ENCODE assay signal across 1 cellular context in genomic region chr22:30390974-30391691, GRCh38.
TF ChIP-seq lines count a peak whose summit lies in the region.

No MANE protein-coding gene starts in this region.

TF ChIP-seq in HepG2, 621 proteins besides CTCF, POLR2A, EP300 and RAD21 (continued from another document and continues in another):
- TF ChIP-seq NFAT5 (CRISPR knock-in tag; IDR thresholded peaks at IDR 0.05) = no peak
- TF ChIP-seq, protein P1, sequence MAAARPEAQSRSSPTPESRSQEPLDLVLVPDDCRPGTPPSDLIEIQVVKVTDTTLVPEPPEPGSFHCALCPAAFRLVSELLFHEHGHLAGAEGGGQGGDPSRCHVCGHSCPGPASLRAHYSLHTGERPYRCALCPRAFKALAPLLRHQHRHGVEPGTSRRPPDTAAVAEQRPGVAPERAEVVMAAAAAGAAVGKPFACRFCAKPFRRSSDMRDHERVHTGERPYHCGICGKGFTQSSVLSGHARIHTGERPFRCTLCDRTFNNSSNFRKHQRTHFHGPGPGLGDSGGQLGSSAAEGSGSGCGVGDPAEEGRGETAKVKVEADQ (CRISPR knock-in tag; IDR thresholded peaks at IDR 0.05; ENCODE audit: borderline replicate concordance) = no peak
- no peak for TF ChIP-seq STAT6 (CRISPR knock-in tag; IDR thresholded peaks at IDR 0.05; ENCODE audit: borderline replicate concordance)
- TF ChIP-seq TEAD2 (CRISPR knock-in tag; IDR thresholded peaks at IDR 0.05) = no peak
- TF ChIP-seq, protein P2, sequence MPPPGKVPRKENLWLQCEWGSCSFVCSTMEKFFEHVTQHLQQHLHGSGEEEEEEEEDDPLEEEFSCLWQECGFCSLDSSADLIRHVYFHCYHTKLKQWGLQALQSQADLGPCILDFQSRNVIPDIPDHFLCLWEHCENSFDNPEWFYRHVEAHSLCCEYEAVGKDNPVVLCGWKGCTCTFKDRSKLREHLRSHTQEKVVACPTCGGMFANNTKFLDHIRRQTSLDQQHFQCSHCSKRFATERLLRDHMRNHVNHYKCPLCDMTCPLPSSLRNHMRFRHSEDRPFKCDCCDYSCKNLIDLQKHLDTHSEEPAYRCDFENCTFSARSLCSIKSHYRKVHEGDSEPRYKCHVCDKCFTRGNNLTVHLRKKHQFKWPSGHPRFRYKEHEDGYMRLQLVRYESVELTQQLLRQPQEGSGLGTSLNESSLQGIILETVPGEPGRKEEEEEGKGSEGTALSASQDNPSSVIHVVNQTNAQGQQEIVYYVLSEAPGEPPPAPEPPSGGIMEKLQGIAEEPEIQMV (CRISPR knock-in tag; IDR thresholded peaks at IDR 0.05; ENCODE audit: low read depth) = no peak
- no peak for TF ChIP-seq NBN (conservative IDR thresholded peaks at IDR 0.05)
- TF ChIP-seq THYN1 (CRISPR knock-in tag; IDR thresholded peaks at IDR 0.05; ENCODE audit: borderline replicate concordance, low read depth) = no peak
- no peak for TF ChIP-seq ZNF510 (CRISPR knock-in tag; IDR thresholded peaks at IDR 0.05; ENCODE audit: low read depth)
- TF ChIP-seq PRDM15 (CRISPR knock-in tag; IDR thresholded peaks at IDR 0.05) = no peak
- peak; percentile 73 for TF ChIP-seq PATZ1 (CRISPR knock-in tag; IDR thresholded peaks at IDR 0.05)
- TF ChIP-seq, protein P3, sequence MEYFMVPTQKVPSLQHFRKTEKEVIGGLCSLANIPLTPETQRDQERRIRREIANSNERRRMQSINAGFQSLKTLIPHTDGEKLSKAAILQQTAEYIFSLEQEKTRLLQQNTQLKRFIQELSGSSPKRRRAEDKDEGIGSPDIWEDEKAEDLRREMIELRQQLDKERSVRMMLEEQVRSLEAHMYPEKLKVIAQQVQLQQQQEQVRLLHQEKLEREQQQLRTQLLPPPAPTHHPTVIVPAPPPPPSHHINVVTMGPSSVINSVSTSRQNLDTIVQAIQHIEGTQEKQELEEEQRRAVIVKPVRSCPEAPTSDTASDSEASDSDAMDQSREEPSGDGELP (IDR thresholded peaks at IDR 0.05; ENCODE audit: borderline replicate concordance, low read depth) = peak; percentile 25; the same call in 1 of the 2 replicates
- no peak for TF ChIP-seq RARG (CRISPR knock-in tag; IDR thresholded peaks at IDR 0.05; ENCODE audit: low read depth)
- TF ChIP-seq ZNF674 (CRISPR knock-in tag; IDR thresholded peaks at IDR 0.05; ENCODE audit: low read depth) = no peak
- TF ChIP-seq, protein P4, sequence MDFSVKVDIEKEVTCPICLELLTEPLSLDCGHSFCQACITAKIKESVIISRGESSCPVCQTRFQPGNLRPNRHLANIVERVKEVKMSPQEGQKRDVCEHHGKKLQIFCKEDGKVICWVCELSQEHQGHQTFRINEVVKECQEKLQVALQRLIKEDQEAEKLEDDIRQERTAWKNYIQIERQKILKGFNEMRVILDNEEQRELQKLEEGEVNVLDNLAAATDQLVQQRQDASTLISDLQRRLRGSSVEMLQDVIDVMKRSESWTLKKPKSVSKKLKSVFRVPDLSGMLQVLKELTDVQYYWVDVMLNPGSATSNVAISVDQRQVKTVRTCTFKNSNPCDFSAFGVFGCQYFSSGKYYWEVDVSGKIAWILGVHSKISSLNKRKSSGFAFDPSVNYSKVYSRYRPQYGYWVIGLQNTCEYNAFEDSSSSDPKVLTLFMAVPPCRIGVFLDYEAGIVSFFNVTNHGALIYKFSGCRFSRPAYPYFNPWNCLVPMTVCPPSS (IDR thresholded peaks at IDR 0.05) = no peak
- TF ChIP-seq MAF1 (CRISPR knock-in tag; IDR thresholded peaks at IDR 0.05; ENCODE audit: borderline replicate concordance) = no peak
- TF ChIP-seq ZNF547 (CRISPR knock-in tag; IDR thresholded peaks at IDR 0.05) = no peak
- TF ChIP-seq SALL2 (CRISPR knock-in tag; IDR thresholded peaks at IDR 0.05) = no peak
- no peak for TF ChIP-seq ZNF3 (CRISPR knock-in tag; IDR thresholded peaks at IDR 0.05)
- peak; percentile 68 for TF ChIP-seq SOX5 (CRISPR knock-in tag; IDR thresholded peaks at IDR 0.05; ENCODE audit: borderline replicate concordance)
- TF ChIP-seq ZBTB46 (CRISPR knock-in tag; IDR thresholded peaks at IDR 0.05; ENCODE audit: borderline replicate concordance) = no peak
- TF ChIP-seq SMC3 (IDR thresholded peaks at IDR 0.05; ENCODE audit: low read length) = peak; percentile 99
- peak; percentile 83 for TF ChIP-seq FOSL2 (CRISPR knock-in tag; IDR thresholded peaks at IDR 0.05)
- TF ChIP-seq, protein P5, sequence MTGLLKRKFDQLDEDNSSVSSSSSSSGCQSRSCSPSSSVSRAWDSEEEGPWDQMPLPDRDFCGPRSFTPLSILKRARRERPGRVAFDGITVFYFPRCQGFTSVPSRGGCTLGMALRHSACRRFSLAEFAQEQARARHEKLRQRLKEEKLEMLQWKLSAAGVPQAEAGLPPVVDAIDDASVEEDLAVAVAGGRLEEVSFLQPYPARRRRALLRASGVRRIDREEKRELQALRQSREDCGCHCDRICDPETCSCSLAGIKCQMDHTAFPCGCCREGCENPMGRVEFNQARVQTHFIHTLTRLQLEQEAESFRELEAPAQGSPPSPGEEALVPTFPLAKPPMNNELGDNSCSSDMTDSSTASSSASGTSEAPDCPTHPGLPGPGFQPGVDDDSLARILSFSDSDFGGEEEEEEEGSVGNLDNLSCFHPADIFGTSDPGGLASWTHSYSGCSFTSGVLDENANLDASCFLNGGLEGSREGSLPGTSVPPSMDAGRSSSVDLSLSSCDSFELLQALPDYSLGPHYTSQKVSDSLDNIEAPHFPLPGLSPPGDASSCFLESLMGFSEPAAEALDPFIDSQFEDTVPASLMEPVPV (CRISPR knock-in tag; IDR thresholded peaks at IDR 0.05) = peak; percentile 51; the same call in 1 of the 2 replicates
- TF ChIP-seq TBL1XR1 (IDR thresholded peaks at IDR 0.05; ENCODE audit: borderline replicate concordance, low read length, partially characterized antibody) = no peak
- TF ChIP-seq SOX13 (IDR thresholded peaks at IDR 0.05) = no peak
- TF ChIP-seq SOX13 (CRISPR knock-in tag; conservative IDR thresholded peaks at IDR 0.05 in 1 of 2, IDR thresholded peaks at IDR 0.05 in 1 of 2) = peak in 1 of 2 experiments; percentile 74; a peak in 1 of 4 replicates
- 0 out of 2 replicates have a peak, but pooled peaks have one; percentile 30 for TF ChIP-seq ZNF747 (CRISPR knock-in tag; IDR thresholded peaks at IDR 0.05; ENCODE audit: borderline replicate concordance)
- TF ChIP-seq MTA1 (CRISPR knock-in tag; IDR thresholded peaks at IDR 0.05; ENCODE audit: borderline replicate concordance) = no peak
- TF ChIP-seq CERS6 (CRISPR knock-in tag; IDR thresholded peaks at IDR 0.05) = no peak
- no peak for TF ChIP-seq SNAPC2 (CRISPR knock-in tag; IDR thresholded peaks at IDR 0.05)
- TF ChIP-seq LCORL (IDR thresholded peaks at IDR 0.05) = no peak
- peak; percentile 56; the same call in 1 of the 2 replicates for TF ChIP-seq LCORL (CRISPR knock-in tag; IDR thresholded peaks at IDR 0.05)
